In the genomic region with DNA sequence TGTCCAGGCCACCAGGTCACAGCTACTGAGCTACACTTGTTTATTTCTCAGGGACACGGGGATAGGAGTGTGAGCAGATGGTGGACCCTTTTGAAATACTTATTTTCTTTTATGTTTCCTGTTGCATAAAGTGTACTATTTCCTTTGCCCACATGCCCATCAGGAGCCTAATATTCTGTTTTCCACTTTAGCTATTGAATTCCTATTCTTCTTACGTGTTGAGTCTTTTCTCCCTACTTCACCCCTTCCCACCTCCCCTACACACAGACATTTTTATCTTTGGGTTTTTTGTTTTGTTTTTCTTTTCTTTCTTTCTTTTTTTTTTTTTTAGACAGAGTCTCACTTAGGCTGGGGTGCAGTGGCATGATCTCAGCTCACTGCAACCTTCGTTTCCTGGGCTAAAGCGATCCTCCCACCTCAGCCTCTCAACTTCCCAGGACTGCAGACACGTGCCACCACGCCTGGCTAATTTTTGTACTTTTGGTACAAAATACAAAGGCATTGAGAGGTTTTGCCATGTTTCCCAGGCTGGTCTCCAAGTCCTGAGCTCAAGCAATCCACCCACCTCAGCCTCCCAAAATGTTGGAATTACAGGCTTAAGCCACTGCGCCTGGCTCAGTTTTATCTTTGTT, we compare ENCODE assay signal across 11 cellular contexts. TPM values are rescaled to one million over a fixed set of nuclear protein-coding genes. Genes with fewer than 3 reads are reported as not detected.
"Had no signal": no experiment of that assay in that cellular context is flagged by ENCODE, and none has a peak within 500 bp of the region (broad histone marks: within the 10 kb centered on the region; RNA-seq: fewer than 3 reads in every experiment).

No MANE protein-coding gene starts in this region.

- H3K27ac Mint-ChIP-seq: activated CD4-positive, alpha-beta T cell treated with anti-CD3 and anti-CD28 coated beads, Interleukin-2, amount 10 ng/mL, durations not matched to agents 7 days and 5 days; activated naive CD8-positive, alpha-beta T cell treated with anti-CD3 and anti-CD28 coated beads, Interleukin-2, amount 50 U/mL, for 24 hours; WTC11 had no signal

- H3K27me3 ChIP-seq: cardiac muscle cell, upper lobe of right lung had no signal

- H3K9me3 ChIP-seq: esophagus muscularis mucosa, upper lobe of right lung had no signal

- H3K4me3 Mint-ChIP-seq: activated CD4-positive, alpha-beta T cell treated with anti-CD3 and anti-CD28 coated beads, Interleukin-2, amount 10 ng/mL, durations not matched to agents 7 days and 5 days; activated naive CD8-positive, alpha-beta T cell treated with anti-CD3 and anti-CD28 coated beads, Interleukin-2, amount 50 U/mL, for 24 hours; naive B cell; WTC11 had no signal

- H3K4me1 ChIP-seq: upper lobe of right lung had no signal

- H3K4me3 ChIP-seq: cardiac muscle cell, esophagus muscularis mucosa, lung, SK-N-MC, upper lobe of right lung had no signal

- DNase-seq: activated CD4-positive, alpha-beta T cell treated with anti-CD3 and anti-CD28 coated beads, Interleukin-2, amount 10 ng/mL, durations not matched to agents 7 days and 5 days; naive B cell; stimulated activated CD4-positive, alpha-beta T cell treated with anti-CD3 and anti-CD28 coated beads, Interleukin-12 subunit alpha, Interleukin-12 subunit beta, amount 100 ng/mL, for 4 hours; stimulated activated naive CD4-positive, alpha-beta T cell treated with Interleukin-2 at 50 U/mL for 16 hours; upper lobe of right lung had no signal

- H3K27ac ChIP-seq: cardiac muscle cell, esophagus muscularis mucosa, SK-N-MC, upper lobe of right lung had no signal

- H3K36me3 ChIP-seq: cardiac muscle cell, esophagus muscularis mucosa, upper lobe of right lung had no signal

RNA-seq across cellular contexts. Expression of gene GPR55, which starts 5.2 kb away (rescaled TPM):
- polyA plus RNA-seq: cardiac muscle cell had no signal
